Comparison of ENCODE assay signal across 28 cellular contexts in the genomic region with DNA sequence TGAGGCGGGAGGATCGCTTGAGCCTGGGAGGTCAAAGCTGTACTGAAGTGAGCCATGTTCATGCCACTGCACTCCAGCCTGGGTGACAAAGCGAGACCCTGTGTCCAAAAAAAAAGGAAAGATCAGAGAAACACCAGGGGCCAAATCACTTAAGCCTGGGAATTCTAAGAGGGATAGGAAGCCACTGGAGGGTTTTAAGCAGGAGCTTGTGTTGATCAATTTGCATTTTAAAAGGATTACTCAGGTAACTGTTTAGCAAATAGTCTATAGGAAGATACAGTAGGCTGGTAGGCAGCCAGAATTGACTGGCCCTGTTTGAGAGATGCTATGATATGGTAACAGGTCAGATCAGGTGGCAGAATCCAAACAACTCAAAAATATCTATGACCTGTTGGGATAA.
"Had no signal": no experiment of that assay in that cellular context is flagged by ENCODE, and none has a peak within 500 bp of the region (broad histone marks: within the 10 kb centered on the region; RNA-seq: fewer than 3 reads in every experiment).

No MANE protein-coding gene starts in this region.

- H3K36me3 ChIP-seq: colonic mucosa, esophagus squamous epithelium, heart right ventricle, prostate gland, right atrium auricular region, sigmoid colon, thoracic aorta, tibial nerve, upper lobe of left lung had no signal

- FAIRE-seq: endometrium, kidney, urothelium cell line had no signal

- DNase-seq: colonic mucosa; effector memory CD4-positive, alpha-beta T cell; erythroblast; esophagus squamous epithelium; foreskin melanocyte; glutamatergic neuron; heart right ventricle; hippocampal formation; kidney; mesenchymal stem cell; midbrain; naive thymus-derived CD4-positive, alpha-beta T cell; nucleus accumbens; sigmoid colon; stimulated activated CD4-positive, alpha-beta T cell treated with anti-CD3 and anti-CD28 coated beads, Interleukin-4, amount 100 ng/mL, for 4 hours; stimulated activated naive B cell treated with anti-CD40 and anti-IgM and Interleukin-4, amounts not matched to agents 10 μg/mL and 1 μg/mL and 100 μg/mL, for 72 hours; upper lobe of left lung had no signal

- H3K9me3 Mint-ChIP-seq: dendritic cell treated with granulocyte-macrophage colony-stimulating factor and Interleukin-4, amounts not matched to agents 40 ng/mL and 50 ng/mL, for 4 days; stimulated activated naive CD8-positive, alpha-beta T cell treated with anti-CD3 and anti-CD28 coated beads, Interleukin-15, Interleukin-2, amounts not matched to agents 100 ng/mL and 50 ng/mL, for 24 hours had no signal

- H3K27ac Mint-ChIP-seq: dendritic cell treated with granulocyte-macrophage colony-stimulating factor and Interleukin-4, amounts not matched to agents 40 ng/mL and 50 ng/mL, for 4 days; naive thymus-derived CD4-positive, alpha-beta T cell; nephron; stimulated activated naive B cell treated with anti-CD40 and anti-IgM and Interleukin-4, amounts not matched to agents 10 μg/mL and 1 μg/mL and 100 μg/mL, for 72 hours; stimulated activated naive CD8-positive, alpha-beta T cell treated with anti-CD3 and anti-CD28 coated beads, Interleukin-15, Interleukin-2, amounts not matched to agents 100 ng/mL and 50 ng/mL, for 24 hours had no signal

- ATAC-seq: heart right ventricle; left lobe of liver; naive thymus-derived CD4-positive, alpha-beta T cell; stimulated activated naive B cell treated with anti-CD40 and anti-IgM and Interleukin-4, amounts not matched to agents 10 μg/mL and 1 μg/mL and 100 μg/mL, for 72 hours had no signal

- H3K27me3 Mint-ChIP-seq: dendritic cell treated with granulocyte-macrophage colony-stimulating factor and Interleukin-4, amounts not matched to agents 40 ng/mL and 50 ng/mL, for 4 days; stimulated activated naive CD8-positive, alpha-beta T cell treated with anti-CD3 and anti-CD28 coated beads, Interleukin-15, Interleukin-2, amounts not matched to agents 100 ng/mL and 50 ng/mL, for 24 hours had no signal

- H3K36me3 Mint-ChIP-seq: stimulated activated naive B cell treated with anti-CD40 and anti-IgM and Interleukin-4, amounts not matched to agents 10 μg/mL and 1 μg/mL and 100 μg/mL, for 72 hours had no signal

- H3K4me3 Mint-ChIP-seq: dendritic cell treated with granulocyte-macrophage colony-stimulating factor and Interleukin-4, amounts not matched to agents 40 ng/mL and 50 ng/mL, for 4 days; naive thymus-derived CD4-positive, alpha-beta T cell; nephron; stimulated activated naive B cell treated with anti-CD40 and anti-IgM and Interleukin-4, amounts not matched to agents 10 μg/mL and 1 μg/mL and 100 μg/mL, for 72 hours; stimulated activated naive CD8-positive, alpha-beta T cell treated with anti-CD3 and anti-CD28 coated beads, Interleukin-15, Interleukin-2, amounts not matched to agents 100 ng/mL and 50 ng/mL, for 24 hours had no signal

- H3K9me3 ChIP-seq: colonic mucosa, esophagus squamous epithelium, heart right ventricle, prostate gland, right atrium auricular region, sigmoid colon, thoracic aorta, tibial nerve, upper lobe of left lung had no signal

- H3K27ac ChIP-seq: colonic mucosa, heart right ventricle, prostate gland, right atrium auricular region, sigmoid colon, thoracic aorta, tibial nerve, upper lobe of left lung had no signal

- H3K4me1 Mint-ChIP-seq: stimulated activated naive B cell treated with anti-CD40 and anti-IgM and Interleukin-4, amounts not matched to agents 10 μg/mL and 1 μg/mL and 100 μg/mL, for 72 hours had no signal

- H3K27me3 ChIP-seq: colonic mucosa, esophagus squamous epithelium, heart right ventricle, right atrium auricular region, sigmoid colon, tibial nerve, upper lobe of left lung had no signal

- H3K4me1 ChIP-seq: colonic mucosa, prostate gland, tibial nerve, upper lobe of left lung had no signal

- H3K4me3 ChIP-seq: colonic mucosa, esophagus squamous epithelium, heart right ventricle, lung, prostate gland, right atrium auricular region, sigmoid colon, thoracic aorta, tibial nerve, upper lobe of left lung had no signal
